ENCODE assay signal across 24 cellular contexts in genomic region chr4:100294356-100294755, GRCh38.
"Had no signal": no experiment of that assay in that cellular context is flagged by ENCODE, and none has a peak within 500 bp of the region (broad histone marks: within the 10 kb centered on the region; RNA-seq: fewer than 3 reads in every experiment).

No MANE protein-coding gene starts in this region.

- H3K9me3 ChIP-seq: left ventricle myocardium inferior, psoas muscle, right atrium auricular region, tibial artery had no signal

- H3K36me3 Mint-ChIP-seq: activated CD8-positive, alpha-beta memory T cell treated with anti-CD3 and anti-CD28 coated beads, Interleukin-2, amount 10 ng/mL, durations not matched to agents 7 days and 5 days; natural killer cell treated with Interleukin-12 subunit alpha and Interleukin-12 subunit beta and Interleukin-15 and Interleukin-18, amount 100 ng/mL, for 72 hours had no signal

- H3K27me3 ChIP-seq: brain microvascular endothelial cell, foreskin keratinocyte, right atrium auricular region, tibial artery had no signal

- DNase-seq: activated CD4-positive, alpha-beta T cell treated with anti-CD3 and anti-CD28 coated beads, Interleukin-2, amount 10 ng/mL, durations not matched to agents 24 days and 14 days; activated CD8-positive, alpha-beta memory T cell treated with anti-CD3 and anti-CD28 coated beads, Interleukin-2, amount 10 ng/mL, durations not matched to agents 7 days and 5 days; activated CD8-positive, alpha-beta T cell treated with anti-CD3 and anti-CD28 coated beads for 36 hours; activated gamma-delta T cell; activated naive CD4-positive, alpha-beta T cell treated with anti-CD3 and anti-CD28 coated beads, Interleukin-2, amount 50 U/mL, for 16 hours; activated naive CD8-positive, alpha-beta T cell treated with anti-CD3 and anti-CD28 coated beads, Interleukin-2, amount 50 U/mL, for 24 hours; aorta; brain microvascular endothelial cell; caudate nucleus; effector memory CD4-positive, alpha-beta T cell; foreskin keratinocyte; kidney glomerular epithelial cell; left ventricle myocardium inferior; mammary epithelial cell; psoas muscle; stimulated activated CD4-positive, alpha-beta T cell treated with anti-CD3 and anti-CD28 coated beads, Interleukin-4, amount 100 ng/mL, for 24 hours; stimulated activated naive CD8-positive, alpha-beta T cell treated with anti-CD3 and anti-CD28 coated beads, Interleukin-15, Interleukin-2, amounts not matched to agents 100 U/mL and 50 U/mL, for 24 hours; substantia nigra; tibial artery had no signal

- H3K4me3 ChIP-seq: left ventricle myocardium inferior, psoas muscle, right atrium auricular region, tibial artery had no signal

- H3K36me3 ChIP-seq: brain microvascular endothelial cell, left ventricle myocardium inferior, right atrium auricular region, tibial artery had no signal

- H3K27ac Mint-ChIP-seq: activated CD4-positive, alpha-beta T cell treated with anti-CD3 and anti-CD28 coated beads, Interleukin-2, amount 10 ng/mL, durations not matched to agents 24 days and 14 days; activated CD8-positive, alpha-beta memory T cell treated with anti-CD3 and anti-CD28 coated beads, Interleukin-2, amount 10 ng/mL, durations not matched to agents 7 days and 5 days; activated CD8-positive, alpha-beta T cell treated with anti-CD3 and anti-CD28 coated beads for 36 hours; activated naive CD8-positive, alpha-beta T cell treated with anti-CD3 and anti-CD28 coated beads, Interleukin-2, amount 50 U/mL, for 24 hours; activated T-helper 1 cell treated with anti-CD3 and anti-CD28 coated beads, Interleukin-12 subunit alpha, Interleukin-12 subunit beta, Interleukin-2, Interleukin-4 antibody, amounts not matched to agents 30 ng/mL and 10 ng/mL and 1 ng/mL, durations not matched to agents 14 hours and 24 hours and 36 hours; mesothelial cell of epicardium; natural killer cell treated with Interleukin-12 subunit alpha and Interleukin-12 subunit beta and Interleukin-15 and Interleukin-18, amount 100 ng/mL, for 72 hours had no signal

- H3K9me3 Mint-ChIP-seq: activated CD8-positive, alpha-beta T cell treated with anti-CD3 and anti-CD28 coated beads for 36 hours; activated naive CD8-positive, alpha-beta T cell treated with anti-CD3 and anti-CD28 coated beads, Interleukin-2, amount 50 U/mL, for 24 hours; activated T-helper 1 cell treated with anti-CD3 and anti-CD28 coated beads, Interleukin-12 subunit alpha, Interleukin-12 subunit beta, Interleukin-2, Interleukin-4 antibody, amounts not matched to agents 30 ng/mL and 10 ng/mL and 1 ng/mL, durations not matched to agents 14 hours and 24 hours and 36 hours; natural killer cell treated with Interleukin-12 subunit alpha and Interleukin-12 subunit beta and Interleukin-15 and Interleukin-18, amount 100 ng/mL, for 72 hours had no signal

- H3K27me3 Mint-ChIP-seq: activated CD8-positive, alpha-beta T cell treated with anti-CD3 and anti-CD28 coated beads for 36 hours; activated naive CD8-positive, alpha-beta T cell treated with anti-CD3 and anti-CD28 coated beads, Interleukin-2, amount 50 U/mL, for 24 hours had no signal

- H3K27ac ChIP-seq: brain microvascular endothelial cell, foreskin keratinocyte, left ventricle myocardium inferior, psoas muscle, right atrium auricular region, tibial artery had no signal

- H3K4me3 Mint-ChIP-seq: activated CD4-positive, alpha-beta T cell treated with anti-CD3 and anti-CD28 coated beads, Interleukin-2, amount 10 ng/mL, durations not matched to agents 24 days and 14 days; activated CD8-positive, alpha-beta memory T cell treated with anti-CD3 and anti-CD28 coated beads, Interleukin-2, amount 10 ng/mL, durations not matched to agents 7 days and 5 days; activated CD8-positive, alpha-beta T cell treated with anti-CD3 and anti-CD28 coated beads for 36 hours; activated naive CD8-positive, alpha-beta T cell treated with anti-CD3 and anti-CD28 coated beads, Interleukin-2, amount 50 U/mL, for 24 hours; activated T-helper 1 cell treated with anti-CD3 and anti-CD28 coated beads, Interleukin-12 subunit alpha, Interleukin-12 subunit beta, Interleukin-2, Interleukin-4 antibody, amounts not matched to agents 30 ng/mL and 10 ng/mL and 1 ng/mL, durations not matched to agents 14 hours and 24 hours and 36 hours; mesothelial cell of epicardium; natural killer cell treated with Interleukin-12 subunit alpha and Interleukin-12 subunit beta and Interleukin-15 and Interleukin-18, amount 100 ng/mL, for 72 hours had no signal

- H3K4me1 Mint-ChIP-seq: activated CD4-positive, alpha-beta T cell treated with anti-CD3 and anti-CD28 coated beads, Interleukin-2, amount 10 ng/mL, durations not matched to agents 24 days and 14 days; activated CD8-positive, alpha-beta memory T cell treated with anti-CD3 and anti-CD28 coated beads, Interleukin-2, amount 10 ng/mL, durations not matched to agents 7 days and 5 days; activated naive CD8-positive, alpha-beta T cell treated with anti-CD3 and anti-CD28 coated beads, Interleukin-2, amount 50 U/mL, for 24 hours had no signal

- ATAC-seq: activated CD4-positive, CD25-positive, alpha-beta regulatory T cell treated with anti-CD3 and anti-CD28 coated beads, Interleukin-2, amount 50 U/mL, for 24 hours; activated CD8-positive, alpha-beta memory T cell treated with anti-CD3 and anti-CD28 coated beads, Interleukin-2, amount 10 ng/mL, durations not matched to agents 7 days and 5 days; activated CD8-positive, alpha-beta T cell treated with anti-CD3 and anti-CD28 coated beads for 36 hours; activated naive CD8-positive, alpha-beta T cell treated with anti-CD3 and anti-CD28 coated beads, Interleukin-2, amount 50 U/mL, for 24 hours; foreskin keratinocyte; natural killer cell treated with Interleukin-12 subunit alpha and Interleukin-12 subunit beta and Interleukin-15 and Interleukin-18, amount 100 ng/mL, for 72 hours; psoas muscle; stimulated activated naive CD8-positive, alpha-beta T cell treated with anti-CD3 and anti-CD28 coated beads, Interleukin-15, Interleukin-2, amounts not matched to agents 100 U/mL and 50 U/mL, for 24 hours had no signal

- H3K4me1 ChIP-seq: right atrium auricular region had no signal
